ENCODE assay signal across 14 cellular contexts in genomic region chr1:19370453-19371170, GRCh38. TPM values are rescaled to one million over a fixed set of nuclear protein-coding genes. Genes with fewer than 3 reads are reported as not detected.
DNase-seq lines count a peak whose midpoint lies in the region; ATAC-seq and TF ChIP-seq lines count a peak whose summit lies in the region.
"Had no signal": no experiment of that assay in that cellular context is flagged by ENCODE, and none has a peak within 500 bp of the region (broad histone marks: within the 10 kb centered on the region; RNA-seq: fewer than 3 reads in every experiment).

No MANE protein-coding gene starts in this region.

- no peaks in the 10 kb centered on the region for H3K4me1 ChIP-seq in CD8-positive, alpha-beta T cell (ENCODE audit: insufficient read depth, low read length)
- H3K4me1 ChIP-seq in neural progenitor cell = peaks cover 5% of the 10 kb centered on the region

- DNase-seq in CD8-positive, alpha-beta T cell = no peak
- no peak for DNase-seq in T-helper 17 cell
- DNase-seq in neural progenitor cell (ENCODE audit: low spot score) = no peak
- no peak for DNase-seq in NCI-H2029 treated with DMSO at 0.1 percent for 48 hours (lab: John Stamatoyannopoulos, UW)
- DNase-seq in NK-92 treated with Interleukin-12 subunit alpha and Interleukin-12 subunit beta, amount 100 ng/mL, for 24 hours (lab: John Stamatoyannopoulos, UW) = no peak
- DNase-seq in activated CD4-positive, alpha-beta T cell treated with anti-CD3 and anti-CD28 coated beads for 48 hours = no peak
- DNase-seq: amniotic stem cell; foreskin keratinocyte; Karpas-422; NCI-H187 treated with DMSO at 0.1 percent for 48 hours; NCI-H82; stimulated activated CD4-positive, alpha-beta T cell treated with anti-CD3 and anti-CD28 coated beads, Interleukin-2, amount 100 ng/mL, for 24 hours had no signal

- H3K27ac Mint-ChIP-seq in CD8-positive, alpha-beta T cell = peak overlapping the region; percentile 66
- H3K27ac Mint-ChIP-seq in T-helper 17 cell (peak overlapping the region; percentile 70), neural progenitor cell (peak overlapping the region; percentile 72)

- no peak overlapping the region for H2AFZ ChIP-seq in neural progenitor cell (replicated peaks)

- no peaks in the 10 kb centered on the region for H3F3A ChIP-seq in neural progenitor cell (ENCODE audit: low read depth)

- no peaks in the 10 kb centered on the region for H3K9me3 ChIP-seq in CD8-positive, alpha-beta T cell (ENCODE audit: low read length)
- H3K9me3 ChIP-seq in T-helper 17 cell (ENCODE audit: control insufficient read depth, low read length, poor library complexity, severe bottlenecking) (no peaks in the 10 kb centered on the region), neural progenitor cell (ENCODE audit: low read depth) (no peaks in the 10 kb centered on the region)

- no peak for ATAC-seq in CD8-positive, alpha-beta T cell
- ATAC-seq in T-helper 17 cell (no peak), esophagus mucosa (peak; percentile 2), HG03354 (IDR thresholded peaks at IDR 0.05; ENCODE audit: poor library complexity, severe bottlenecking, unreplicated experiment) (no peak)
- ATAC-seq: foreskin keratinocyte had no signal

- H3K4me1 Mint-ChIP-seq in CD8-positive, alpha-beta T cell (ENCODE audit: low read depth) = peaks cover 53% of the 10 kb centered on the region
- H3K4me1 Mint-ChIP-seq in T-helper 17 cell (peaks cover 15% of the 10 kb centered on the region), neural progenitor cell (no peaks in the 10 kb centered on the region)

- H3K36me3 ChIP-seq in CD8-positive, alpha-beta T cell (ENCODE audit: insufficient read depth, low read length) = peaks cover 29% of the 10 kb centered on the region
- no peaks in the 10 kb centered on the region for H3K36me3 ChIP-seq in neural progenitor cell

- no peak overlapping the region for H3K27ac ChIP-seq in CD8-positive, alpha-beta T cell (ENCODE audit: low read depth, low read length)
- H3K27ac ChIP-seq in neural progenitor cell = no peak overlapping the region
- H3K27ac ChIP-seq: foreskin keratinocyte had no signal

- TF ChIP-seq CTCF in CD8-positive, alpha-beta T cell (IDR thresholded peaks at IDR 0.05) = no peak
- no peak for TF ChIP-seq CTCF in neural progenitor cell (IDR thresholded peaks at IDR 0.05)

- no peak overlapping the region for H3K9ac ChIP-seq in neural progenitor cell

- H3K4me3 Mint-ChIP-seq in CD8-positive, alpha-beta T cell = no peak overlapping the region
- H3K4me3 Mint-ChIP-seq in T-helper 17 cell (no peak overlapping the region), neural progenitor cell (no peak overlapping the region)

- no peak overlapping the region for H3K4me2 ChIP-seq in neural progenitor cell

- intact Hi-C loops in CD8-positive, alpha-beta T cell (cut with DNase I, micrococcal nuclease) = no loop called here

- POLR2A ChIA-PET in CD8-positive, alpha-beta T cell (lab: Charles Lee) = interaction anchor here (1.5 kb wide), 1 partner anchor 274 kb away, joined by 3 read pairs; the partner anchor contains the start of gene NBL1

- peaks cover 67% of the 10 kb centered on the region for H3K36me3 Mint-ChIP-seq in CD8-positive, alpha-beta T cell
- H3K36me3 Mint-ChIP-seq in T-helper 17 cell (ENCODE audit: low read depth) (no peaks in the 10 kb centered on the region), neural progenitor cell (peaks cover 2% of the 10 kb centered on the region)

- no peaks in the 10 kb centered on the region for H3K9me3 Mint-ChIP-seq in CD8-positive, alpha-beta T cell
- H3K9me3 Mint-ChIP-seq in neural progenitor cell = no peaks in the 10 kb centered on the region

- no peak overlapping the region for H3K4me3 ChIP-seq in CD8-positive, alpha-beta T cell (ENCODE audit: low read depth, low read length)
- no peak overlapping the region for H3K4me3 ChIP-seq in neural progenitor cell

- H3K27me3 ChIP-seq in CD8-positive, alpha-beta T cell (ENCODE audit: insufficient read depth, low read length) = no peaks in the 10 kb centered on the region
- H3K27me3 ChIP-seq in neural progenitor cell = no peaks in the 10 kb centered on the region
- H3K27me3 ChIP-seq: foreskin keratinocyte had no signal

- no peaks in the 10 kb centered on the region for H3K79me2 ChIP-seq in neural progenitor cell (ENCODE audit: low read depth)

- H4K20me1 ChIP-seq in neural progenitor cell (ENCODE audit: low read depth) = peaks cover 21% of the 10 kb centered on the region

- CTCF ChIA-PET in CD8-positive, alpha-beta T cell (lab: Charles Lee) = interaction anchor here (0.6 to 1.2 kb wide), 3 partner anchors 20 to 197 kb away, joined by 3 to 5 read pairs (median 3); no protein-coding TSS in a partner anchor

- H3K27me3 Mint-ChIP-seq in CD8-positive, alpha-beta T cell (ENCODE audit: low read depth) = no peaks in the 10 kb centered on the region
- H3K27me3 Mint-ChIP-seq in T-helper 17 cell (no peaks in the 10 kb centered on the region), neural progenitor cell (ENCODE audit: insufficient read depth, low read depth) (peaks cover 2% of the 10 kb centered on the region)

RNA-seq across cellular contexts. Expression of gene SLC66A1, which starts 58.5 kb away (rescaled TPM):
- total RNA-seq in CD8-positive, alpha-beta T cell = 1 to 10 TPM; 1.3 to 2.1 TPM
- total RNA-seq in T-helper 17 cell (1 to 10 TPM; 3.3 to 3.9 TPM), esophagus mucosa (6.9 TPM), neural progenitor cell (ENCODE audit: low replicate concordance) (4.8 and 16.7 TPM in 2 replicates)

RNA-seq across cellular contexts. Expression of gene AKR7A2, which starts 58.7 kb away (rescaled TPM):
- total RNA-seq in CD8-positive, alpha-beta T cell = 1 to 10 TPM; 7.9 to 8.1 TPM
- total RNA-seq in T-helper 17 cell = 10 to 100 TPM; 17.3 to 21.9 TPM
- 50.2 TPM for total RNA-seq in esophagus mucosa
- 37.5 and 92.3 TPM in 2 replicates for total RNA-seq in neural progenitor cell (ENCODE audit: low replicate concordance)
